ENCODE assay signal across 2 cellular contexts in the genomic region with DNA sequence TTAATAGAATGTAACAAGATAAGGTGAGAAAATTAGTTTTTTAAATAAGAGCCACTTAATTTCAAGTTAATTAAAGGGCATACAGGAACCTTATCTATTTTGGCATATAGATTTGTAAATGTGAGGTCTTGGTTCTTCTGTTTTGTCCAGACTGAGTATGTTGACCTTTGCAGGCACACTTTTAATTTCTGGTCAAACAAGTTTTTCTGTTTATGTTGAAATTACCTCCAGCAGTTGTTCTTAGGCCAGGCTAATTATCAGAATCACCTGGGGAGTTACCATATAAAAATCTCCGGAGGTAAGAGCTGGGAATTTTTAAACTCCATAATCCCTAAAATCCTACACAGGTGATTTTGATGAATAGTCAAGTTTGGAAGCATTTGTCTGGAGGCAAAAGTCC.
TF ChIP-seq lines count a peak whose summit lies in the region.

No MANE protein-coding gene starts in this region.

TF ChIP-seq in A549, 52 proteins besides CTCF, POLR2A, EP300 and RAD21:
- TF ChIP-seq KDM5A (IDR thresholded peaks at IDR 0.05) (no peak), CHD4 (IDR thresholded peaks at IDR 0.05; ENCODE audit: borderline replicate concordance) (no peak), HOXB13 (CRISPR knock-in tag; IDR thresholded peaks at IDR 0.05; ENCODE audit: low read depth) (no peak), EHF (CRISPR knock-in tag; IDR thresholded peaks at IDR 0.05) (no peak), RARB (CRISPR knock-in tag; IDR thresholded peaks at IDR 0.05) (no peak)
- TF ChIP-seq, protein P1, sequence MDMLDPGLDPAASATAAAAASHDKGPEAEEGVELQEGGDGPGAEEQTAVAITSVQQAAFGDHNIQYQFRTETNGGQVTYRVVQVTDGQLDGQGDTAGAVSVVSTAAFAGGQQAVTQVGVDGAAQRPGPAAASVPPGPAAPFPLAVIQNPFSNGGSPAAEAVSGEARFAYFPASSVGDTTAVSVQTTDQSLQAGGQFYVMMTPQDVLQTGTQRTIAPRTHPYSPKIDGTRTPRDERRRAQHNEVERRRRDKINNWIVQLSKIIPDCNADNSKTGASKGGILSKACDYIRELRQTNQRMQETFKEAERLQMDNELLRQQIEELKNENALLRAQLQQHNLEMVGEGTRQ (IDR thresholded peaks at IDR 0.05), result no peak
- TF ChIP-seq, protein P2, sequence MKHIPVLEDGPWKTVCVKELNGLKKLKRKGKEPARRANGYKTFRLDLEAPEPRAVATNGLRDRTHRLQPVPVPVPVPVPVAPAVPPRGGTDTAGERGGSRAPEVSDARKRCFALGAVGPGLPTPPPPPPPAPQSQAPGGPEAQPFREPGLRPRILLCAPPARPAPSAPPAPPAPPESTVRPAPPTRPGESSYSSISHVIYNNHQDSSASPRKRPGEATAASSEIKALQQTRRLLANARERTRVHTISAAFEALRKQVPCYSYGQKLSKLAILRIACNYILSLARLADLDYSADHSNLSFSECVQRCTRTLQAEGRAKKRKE (CRISPR knock-in tag; IDR thresholded peaks at IDR 0.05; ENCODE audit: low read depth), result no peak
- TF ChIP-seq, protein P3, sequence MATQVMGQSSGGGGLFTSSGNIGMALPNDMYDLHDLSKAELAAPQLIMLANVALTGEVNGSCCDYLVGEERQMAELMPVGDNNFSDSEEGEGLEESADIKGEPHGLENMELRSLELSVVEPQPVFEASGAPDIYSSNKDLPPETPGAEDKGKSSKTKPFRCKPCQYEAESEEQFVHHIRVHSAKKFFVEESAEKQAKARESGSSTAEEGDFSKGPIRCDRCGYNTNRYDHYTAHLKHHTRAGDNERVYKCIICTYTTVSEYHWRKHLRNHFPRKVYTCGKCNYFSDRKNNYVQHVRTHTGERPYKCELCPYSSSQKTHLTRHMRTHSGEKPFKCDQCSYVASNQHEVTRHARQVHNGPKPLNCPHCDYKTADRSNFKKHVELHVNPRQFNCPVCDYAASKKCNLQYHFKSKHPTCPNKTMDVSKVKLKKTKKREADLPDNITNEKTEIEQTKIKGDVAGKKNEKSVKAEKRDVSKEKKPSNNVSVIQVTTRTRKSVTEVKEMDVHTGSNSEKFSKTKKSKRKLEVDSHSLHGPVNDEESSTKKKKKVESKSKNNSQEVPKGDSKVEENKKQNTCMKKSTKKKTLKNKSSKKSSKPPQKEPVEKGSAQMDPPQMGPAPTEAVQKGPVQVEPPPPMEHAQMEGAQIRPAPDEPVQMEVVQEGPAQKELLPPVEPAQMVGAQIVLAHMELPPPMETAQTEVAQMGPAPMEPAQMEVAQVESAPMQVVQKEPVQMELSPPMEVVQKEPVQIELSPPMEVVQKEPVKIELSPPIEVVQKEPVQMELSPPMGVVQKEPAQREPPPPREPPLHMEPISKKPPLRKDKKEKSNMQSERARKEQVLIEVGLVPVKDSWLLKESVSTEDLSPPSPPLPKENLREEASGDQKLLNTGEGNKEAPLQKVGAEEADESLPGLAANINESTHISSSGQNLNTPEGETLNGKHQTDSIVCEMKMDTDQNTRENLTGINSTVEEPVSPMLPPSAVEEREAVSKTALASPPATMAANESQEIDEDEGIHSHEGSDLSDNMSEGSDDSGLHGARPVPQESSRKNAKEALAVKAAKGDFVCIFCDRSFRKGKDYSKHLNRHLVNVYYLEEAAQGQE (IDR thresholded peaks at IDR 0.05), result no peak
TF ChIP-seq in A549: peak in this region for 0.

TF ChIP-seq in IMR-90, 13 proteins besides CTCF, POLR2A, EP300 and RAD21:
- no peak for TF ChIP-seq RFX5 (IDR thresholded peaks at IDR 0.05; ENCODE audit: low read depth, low read length)
- TF ChIP-seq, protein P1 (IDR thresholded peaks at IDR 0.05; ENCODE audit: low read depth, low read length), result no peak
- no peak for TF ChIP-seq BHLHE40 (IDR thresholded peaks at IDR 0.05; ENCODE audit: low read depth, low read length)
- TF ChIP-seq MAZ (IDR thresholded peaks at IDR 0.05; ENCODE audit: borderline replicate concordance, low read depth, low read length), result no peak
- TF ChIP-seq RCOR1 (IDR thresholded peaks at IDR 0.05; ENCODE audit: insufficient replicate concordance, low read length), result no peak
- no peak for TF ChIP-seq CHD1 (IDR thresholded peaks at IDR 0.05; ENCODE audit: low read depth, low read length)
- TF ChIP-seq MAFK (IDR thresholded peaks at IDR 0.05; ENCODE audit: low read depth, low read length), result no peak
- TF ChIP-seq SMC3 (IDR thresholded peaks at IDR 0.05; ENCODE audit: low read depth, low read length), result no peak
- TF ChIP-seq MXI1 (IDR thresholded peaks at IDR 0.05; ENCODE audit: borderline replicate concordance, low read depth, low read length), result no peak
